In the genomic region with DNA sequence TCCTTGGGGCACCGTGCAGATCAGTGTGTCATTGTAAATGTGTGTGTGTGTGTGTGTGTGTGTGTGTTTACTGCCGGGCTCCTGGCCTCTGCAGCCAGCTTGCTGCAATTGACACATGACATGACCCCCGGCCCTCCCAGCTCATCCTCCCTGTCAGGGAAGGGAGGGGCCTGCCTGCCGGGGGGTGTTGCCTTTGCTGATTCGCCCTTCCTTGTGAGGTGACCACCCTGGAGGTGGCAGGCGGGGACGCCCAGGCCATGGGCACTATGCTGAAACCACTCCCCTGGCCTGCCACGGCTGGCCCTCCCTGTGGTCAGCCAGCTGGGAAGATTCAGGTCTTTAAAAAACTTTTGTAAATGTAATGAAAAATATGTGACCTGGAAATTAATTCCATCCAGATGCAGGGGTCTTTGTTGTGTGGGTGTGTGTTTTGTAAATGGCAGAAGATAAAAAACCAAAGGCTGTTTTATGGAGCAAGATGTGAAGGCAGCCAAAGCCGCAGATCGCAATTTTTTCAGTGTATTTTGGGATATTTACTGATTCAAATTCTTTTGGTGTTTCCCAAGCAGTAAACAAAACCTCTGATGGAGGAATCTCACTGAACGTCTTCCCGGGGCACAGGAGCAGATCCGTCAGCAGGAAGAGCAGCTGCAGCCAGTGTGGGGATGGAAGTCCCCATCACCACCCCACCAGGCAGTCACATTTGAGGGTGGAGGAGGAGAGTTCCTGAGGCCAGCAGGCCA, we compare ENCODE assay signal across 1 cellular context.
TF ChIP-seq lines count a peak whose summit lies in the region.

No MANE protein-coding gene starts in this region.

TF ChIP-seq in GM23338, 12 proteins besides CTCF, POLR2A, EP300 and RAD21 (continued from another document):
- TF ChIP-seq, protein P1, sequence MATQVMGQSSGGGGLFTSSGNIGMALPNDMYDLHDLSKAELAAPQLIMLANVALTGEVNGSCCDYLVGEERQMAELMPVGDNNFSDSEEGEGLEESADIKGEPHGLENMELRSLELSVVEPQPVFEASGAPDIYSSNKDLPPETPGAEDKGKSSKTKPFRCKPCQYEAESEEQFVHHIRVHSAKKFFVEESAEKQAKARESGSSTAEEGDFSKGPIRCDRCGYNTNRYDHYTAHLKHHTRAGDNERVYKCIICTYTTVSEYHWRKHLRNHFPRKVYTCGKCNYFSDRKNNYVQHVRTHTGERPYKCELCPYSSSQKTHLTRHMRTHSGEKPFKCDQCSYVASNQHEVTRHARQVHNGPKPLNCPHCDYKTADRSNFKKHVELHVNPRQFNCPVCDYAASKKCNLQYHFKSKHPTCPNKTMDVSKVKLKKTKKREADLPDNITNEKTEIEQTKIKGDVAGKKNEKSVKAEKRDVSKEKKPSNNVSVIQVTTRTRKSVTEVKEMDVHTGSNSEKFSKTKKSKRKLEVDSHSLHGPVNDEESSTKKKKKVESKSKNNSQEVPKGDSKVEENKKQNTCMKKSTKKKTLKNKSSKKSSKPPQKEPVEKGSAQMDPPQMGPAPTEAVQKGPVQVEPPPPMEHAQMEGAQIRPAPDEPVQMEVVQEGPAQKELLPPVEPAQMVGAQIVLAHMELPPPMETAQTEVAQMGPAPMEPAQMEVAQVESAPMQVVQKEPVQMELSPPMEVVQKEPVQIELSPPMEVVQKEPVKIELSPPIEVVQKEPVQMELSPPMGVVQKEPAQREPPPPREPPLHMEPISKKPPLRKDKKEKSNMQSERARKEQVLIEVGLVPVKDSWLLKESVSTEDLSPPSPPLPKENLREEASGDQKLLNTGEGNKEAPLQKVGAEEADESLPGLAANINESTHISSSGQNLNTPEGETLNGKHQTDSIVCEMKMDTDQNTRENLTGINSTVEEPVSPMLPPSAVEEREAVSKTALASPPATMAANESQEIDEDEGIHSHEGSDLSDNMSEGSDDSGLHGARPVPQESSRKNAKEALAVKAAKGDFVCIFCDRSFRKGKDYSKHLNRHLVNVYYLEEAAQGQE (IDR thresholded peaks at IDR 0.05; ENCODE audit: unreplicated experiment), result no peak
- TF ChIP-seq, protein P2, sequence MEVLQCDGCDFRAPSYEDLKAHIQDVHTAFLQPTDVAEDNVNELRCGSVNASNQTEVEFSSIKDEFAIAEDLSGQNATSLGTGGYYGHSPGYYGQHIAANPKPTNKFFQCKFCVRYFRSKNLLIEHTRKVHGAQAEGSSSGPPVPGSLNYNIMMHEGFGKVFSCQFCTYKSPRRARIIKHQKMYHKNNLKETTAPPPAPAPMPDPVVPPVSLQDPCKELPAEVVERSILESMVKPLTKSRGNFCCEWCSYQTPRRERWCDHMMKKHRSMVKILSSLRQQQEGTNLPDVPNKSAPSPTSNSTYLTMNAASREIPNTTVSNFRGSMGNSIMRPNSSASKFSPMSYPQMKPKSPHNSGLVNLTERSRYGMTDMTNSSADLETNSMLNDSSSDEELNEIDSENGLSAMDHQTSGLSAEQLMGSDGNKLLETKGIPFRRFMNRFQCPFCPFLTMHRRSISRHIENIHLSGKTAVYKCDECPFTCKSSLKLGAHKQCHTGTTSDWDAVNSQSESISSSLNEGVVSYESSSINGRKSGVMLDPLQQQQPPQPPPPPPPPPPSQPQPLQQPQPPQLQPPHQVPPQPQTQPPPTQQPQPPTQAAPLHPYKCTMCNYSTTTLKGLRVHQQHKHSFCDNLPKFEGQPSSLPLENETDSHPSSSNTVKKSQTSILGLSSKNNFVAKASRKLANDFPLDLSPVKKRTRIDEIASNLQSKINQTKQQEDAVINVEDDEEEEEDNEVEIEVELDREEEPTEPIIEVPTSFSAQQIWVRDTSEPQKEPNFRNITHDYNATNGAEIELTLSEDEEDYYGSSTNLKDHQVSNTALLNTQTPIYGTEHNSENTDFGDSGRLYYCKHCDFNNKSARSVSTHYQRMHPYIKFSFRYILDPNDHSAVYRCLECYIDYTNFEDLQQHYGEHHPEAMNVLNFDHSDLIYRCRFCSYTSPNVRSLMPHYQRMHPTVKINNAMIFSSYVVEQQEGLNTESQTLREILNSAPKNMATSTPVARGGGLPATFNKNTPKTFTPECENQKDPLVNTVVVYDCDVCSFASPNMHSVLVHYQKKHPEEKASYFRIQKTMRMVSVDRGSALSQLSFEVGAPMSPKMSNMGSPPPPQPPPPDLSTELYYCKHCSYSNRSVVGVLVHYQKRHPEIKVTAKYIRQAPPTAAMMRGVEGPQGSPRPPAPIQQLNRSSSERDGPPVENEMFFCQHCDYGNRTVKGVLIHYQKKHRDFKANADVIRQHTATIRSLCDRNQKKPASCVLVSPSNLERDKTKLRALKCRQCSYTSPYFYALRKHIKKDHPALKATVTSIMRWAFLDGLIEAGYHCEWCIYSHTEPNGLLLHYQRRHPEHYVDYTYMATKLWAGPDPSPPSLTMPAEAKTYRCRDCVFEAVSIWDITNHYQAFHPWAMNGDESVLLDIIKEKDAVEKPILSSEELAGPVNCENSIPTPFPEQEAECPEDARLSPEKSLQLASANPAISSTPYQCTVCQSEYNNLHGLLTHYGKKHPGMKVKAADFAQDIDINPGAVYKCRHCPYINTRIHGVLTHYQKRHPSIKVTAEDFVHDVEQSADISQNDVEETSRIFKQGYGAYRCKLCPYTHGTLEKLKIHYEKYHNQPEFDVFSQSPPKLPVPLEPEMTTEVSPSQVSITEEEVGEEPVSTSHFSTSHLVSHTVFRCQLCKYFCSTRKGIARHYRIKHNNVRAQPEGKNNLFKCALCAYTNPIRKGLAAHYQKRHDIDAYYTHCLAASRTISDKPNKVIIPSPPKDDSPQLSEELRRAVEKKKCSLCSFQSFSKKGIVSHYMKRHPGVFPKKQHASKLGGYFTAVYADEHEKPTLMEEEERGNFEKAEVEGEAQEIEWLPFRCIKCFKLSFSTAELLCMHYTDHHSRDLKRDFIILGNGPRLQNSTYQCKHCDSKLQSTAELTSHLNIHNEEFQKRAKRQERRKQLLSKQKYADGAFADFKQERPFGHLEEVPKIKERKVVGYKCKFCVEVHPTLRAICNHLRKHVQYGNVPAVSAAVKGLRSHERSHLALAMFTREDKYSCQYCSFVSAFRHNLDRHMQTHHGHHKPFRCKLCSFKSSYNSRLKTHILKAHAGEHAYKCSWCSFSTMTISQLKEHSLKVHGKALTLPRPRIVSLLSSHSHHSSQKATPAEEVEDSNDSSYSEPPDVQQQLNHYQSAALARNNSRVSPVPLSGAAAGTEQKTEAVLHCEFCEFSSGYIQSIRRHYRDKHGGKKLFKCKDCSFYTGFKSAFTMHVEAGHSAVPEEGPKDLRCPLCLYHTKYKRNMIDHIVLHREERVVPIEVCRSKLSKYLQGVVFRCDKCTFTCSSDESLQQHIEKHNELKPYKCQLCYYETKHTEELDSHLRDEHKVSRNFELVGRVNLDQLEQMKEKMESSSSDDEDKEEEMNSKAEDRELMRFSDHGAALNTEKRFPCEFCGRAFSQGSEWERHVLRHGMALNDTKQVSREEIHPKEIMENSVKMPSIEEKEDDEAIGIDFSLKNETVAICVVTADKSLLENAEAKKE (CRISPR knock-in tag; IDR thresholded peaks at IDR 0.05), result no peak
- no peak for TF ChIP-seq EZH2 (IDR thresholded peaks at IDR 0.05; ENCODE audit: low read depth, unreplicated experiment)
- no peak for TF ChIP-seq CREB1 (CRISPR knock-in tag; IDR thresholded peaks at IDR 0.05; ENCODE audit: low read depth)
- no peak for TF ChIP-seq NANOG (IDR thresholded peaks at IDR 0.05; ENCODE audit: borderline replicate concordance)
